ENCODE assay signal across 8 cellular contexts in the genomic region with DNA sequence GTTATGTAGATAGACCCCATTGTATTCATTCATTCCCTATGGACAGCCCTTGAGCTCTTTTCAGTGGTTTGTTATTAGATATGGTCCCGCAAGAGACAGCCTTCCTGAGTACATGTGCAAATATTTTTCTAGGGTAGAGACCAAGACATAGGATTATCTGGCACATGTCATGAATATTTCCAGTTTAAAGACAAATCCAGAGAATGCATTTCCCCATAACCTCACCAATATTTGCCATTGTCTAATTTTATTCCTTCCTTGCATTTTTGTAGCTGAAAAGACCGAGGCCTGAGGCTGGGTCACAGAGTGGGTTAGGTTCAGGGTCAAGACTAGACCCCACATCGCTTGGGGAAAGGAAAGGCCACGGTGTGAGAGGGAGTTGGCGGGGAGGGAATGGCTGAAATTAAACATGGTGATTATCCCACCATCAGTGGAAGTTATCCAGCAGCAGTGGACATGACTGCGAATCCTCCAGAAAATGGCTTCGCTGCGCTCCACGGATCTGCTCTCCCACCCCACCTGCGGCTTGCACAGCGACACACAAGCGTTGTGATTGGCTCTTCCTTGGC. TPM values are rescaled to one million over a fixed set of nuclear protein-coding genes. Genes with fewer than 3 reads are reported as not detected.
A peak's percentile ranks its signal among the peaks of the same experiment; 100 is the strongest.
DNase-seq lines count a peak whose midpoint lies in the region; ATAC-seq and TF ChIP-seq lines count a peak whose summit lies in the region.

No MANE protein-coding gene starts in this region.

- H3K4me3 ChIP-seq in GM08714 (ENCODE audit: low read length) = peak overlapping the region; percentile 30; the same call in 1 of the 2 replicates
- peak overlapping the region; percentile 68 for H3K4me3 ChIP-seq in PC-3 (ENCODE audit: low read length)
- H3K4me3 ChIP-seq in fibroblast of mammary gland (ENCODE audit: control insufficient read depth, low read depth, low read length) = peak overlapping the region; percentile 52

- H3K27ac ChIP-seq in PC-3 (ENCODE audit: low read length) = no peak overlapping the region

- no TSS peak for BruUV-seq in PC-3 (replicated peaks; lab: Mats Ljungman, UMichigan)

- CTCF ChIA-PET in PC-3 (lab: Charles Lee) = interaction anchor here (0.5 to 0.6 kb wide), 2 partner anchors 75 to 248 kb away, joined by 3 to 4 read pairs; a partner anchor contains a TSS

- no peak overlapping the region for H3K9ac ChIP-seq in PC-3 (ENCODE audit: low read length)

- peaks cover 12% of the 10 kb centered on the region; the same call in 1 of the 2 replicates for H3K4me1 ChIP-seq in PC-3 (ENCODE audit: insufficient read depth, low read length)

- no peaks in the 10 kb centered on the region for H4K20me1 ChIP-seq in PC-3 (ENCODE audit: low read length)

- ATAC-seq in PC-3 (no peak), sciatic nerve (peak; percentile 16), HG03175 (IDR thresholded peaks at IDR 0.05; ENCODE audit: unreplicated experiment) (no peak)

- no peaks in the 10 kb centered on the region for H3K27me3 ChIP-seq in PC-3 (ENCODE audit: low read length)

- TF ChIP-seq CTCF in PC-3 (conservative IDR thresholded peaks at IDR 0.05; ENCODE audit: low read depth, low read length) (no peak), fibroblast of mammary gland (conservative IDR thresholded peaks at IDR 0.05; ENCODE audit: control insufficient read depth, insufficient read depth, low read depth, low read length) (no peak)

- intact Hi-C loops in PC-3 (cut with micrococcal nuclease) = loop anchor here (2.0 kb wide), 1 partner anchor 75 kb away; no protein-coding TSS in a partner anchor
- intact Hi-C loops in sciatic nerve (cut with DNase I) = no loop called here

- no peak for DNase-seq in PC-3
- DNase-seq in fibroblast of mammary gland (ENCODE audit: low read depth) = no peak
- no peak for DNase-seq in sciatic nerve (ENCODE audit: low spot score)
- no peak for DNase-seq in activated CD4-positive, CD25-positive, alpha-beta regulatory T cell (lab: John Stamatoyannopoulos, UW)
- no peak for DNase-seq in AG08396 (ENCODE audit: low spot score)
- DNase-seq in AML-193 (lab: John Stamatoyannopoulos, UW) = no peak

- no peaks in the 10 kb centered on the region for H3K9me3 ChIP-seq in PC-3 (ENCODE audit: low read length)

- no peaks in the 10 kb centered on the region for H3F3A ChIP-seq in PC-3 (ENCODE audit: low read length, unreplicated experiment)

- no peaks in the 10 kb centered on the region for H3K36me3 ChIP-seq in PC-3 (ENCODE audit: low read depth, low read length)

- H3K4me2 ChIP-seq in PC-3 (ENCODE audit: low read length) = peak overlapping the region; percentile 94

- H2AFZ ChIP-seq in PC-3 (ENCODE audit: low read length) = peak overlapping the region; percentile 97

- no peaks in the 10 kb centered on the region for H3K9me2 ChIP-seq in PC-3 (replicated peaks; ENCODE audit: low read length)

- POLR2A ChIA-PET in PC-3 (lab: Charles Lee; ENCODE audit: unreplicated experiment) = no interaction called here

- H3K79me2 ChIP-seq in PC-3 (ENCODE audit: low read length) = no peaks in the 10 kb centered on the region

RNA-seq across cellular contexts. Expression of a gene that starts 15.9 kb away (rescaled TPM):
- total RNA-seq in PC-3 (2014; rRNA removed) (177 and 206 TPM in 2 replicates), sciatic nerve (186 TPM)

RNA-seq across cellular contexts. Expression of a gene that starts 46.6 kb away (rescaled TPM):
- total RNA-seq in PC-3 (2014; rRNA removed) (6.4 and 7.2 TPM in 2 replicates), sciatic nerve (12.3 TPM)
